9 cellular contexts compared by ENCODE assay signal in the genomic region with DNA sequence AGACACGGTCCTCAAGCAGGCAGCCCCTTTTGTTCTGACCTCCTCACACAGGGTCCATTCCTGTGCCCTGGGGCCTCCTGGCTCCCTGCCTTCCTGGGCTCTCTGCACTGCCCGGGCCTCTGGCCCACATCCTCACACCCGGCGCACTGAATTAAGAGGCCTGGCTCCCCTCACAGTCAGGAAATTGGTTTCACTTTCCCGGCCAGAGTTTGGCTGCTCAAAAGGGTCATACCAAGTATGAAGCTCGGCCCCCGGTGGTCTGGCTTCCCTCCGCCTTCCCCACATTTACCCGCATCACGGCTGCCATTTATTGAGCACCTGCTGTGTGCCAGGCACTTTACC.
A peak's percentile ranks its signal among the peaks of the same experiment; 100 is the strongest.
DNase-seq lines count a peak whose midpoint lies in the region; TF ChIP-seq lines count a peak whose summit lies in the region.
"Had no signal": no experiment of that assay in that cellular context is flagged by ENCODE, and none has a peak within 500 bp of the region (broad histone marks: within the 10 kb centered on the region; RNA-seq: fewer than 3 reads in every experiment).

No MANE protein-coding gene starts in this region.

- H3K4me1 ChIP-seq in fibroblast of lung (ENCODE audit: control insufficient read depth, extremely low read depth, insufficient read depth, low read length) (peaks cover 12% of the 10 kb centered on the region), muscle layer of duodenum (ENCODE audit: control insufficient read depth in 1 of 2, insufficient read depth in 2 of 2, low read length in 2 of 2) (peaks cover 13 to 49% of the 10 kb centered on the region in 2 donors)

- no peaks in the 10 kb centered on the region for H4K20me1 ChIP-seq in fibroblast of lung (ENCODE audit: control insufficient read depth, extremely low read depth, insufficient read depth, low read length)

- H3K36me3 ChIP-seq in fibroblast of lung (ENCODE audit: control insufficient read depth, insufficient read depth, low read length) (no peaks in the 10 kb centered on the region), muscle layer of duodenum (ENCODE audit: control insufficient read depth in 1 of 2, insufficient read depth in 2 of 2, low read length in 2 of 2) (peaks cover 0 to 3% of the 10 kb centered on the region in 2 donors)

- peaks cover 2% of the 10 kb centered on the region for H3K36me3 Mint-ChIP-seq in activated CD4-positive, alpha-beta memory T cell treated with anti-CD3 and anti-CD28 coated beads for 36 hours
- no peaks in the 10 kb centered on the region for H3K36me3 Mint-ChIP-seq in activated CD4-positive, alpha-beta memory T cell treated with anti-CD3 and anti-CD28 coated beads, Interleukin-2, amount 10 ng/mL, durations not matched to agents 7 days and 5 days (ENCODE audit: low read depth)

- peak overlapping the region; percentile 5 for H3K9ac ChIP-seq in fibroblast of lung (ENCODE audit: insufficient read depth, low read length)

- no peak overlapping the region for H3K27ac Mint-ChIP-seq in activated CD4-positive, alpha-beta memory T cell treated with anti-CD3 and anti-CD28 coated beads for 36 hours
- no peak overlapping the region for H3K27ac Mint-ChIP-seq in activated CD4-positive, alpha-beta memory T cell treated with anti-CD3 and anti-CD28 coated beads, Interleukin-2, amount 10 ng/mL, durations not matched to agents 7 days and 5 days

- H3K79me2 ChIP-seq in fibroblast of lung (ENCODE audit: control insufficient read depth, insufficient read depth, low read length) = no peaks in the 10 kb centered on the region

- H3K4me3 Mint-ChIP-seq in activated CD4-positive, alpha-beta memory T cell treated with anti-CD3 and anti-CD28 coated beads for 36 hours = peak overlapping the region; percentile 23
- H3K4me3 Mint-ChIP-seq in activated CD4-positive, alpha-beta memory T cell treated with anti-CD3 and anti-CD28 coated beads, Interleukin-2, amount 10 ng/mL, durations not matched to agents 7 days and 5 days = no peak overlapping the region

- H3K27me3 ChIP-seq in fibroblast of lung (ENCODE audit: control insufficient read depth, insufficient read depth, low read length) (no peaks in the 10 kb centered on the region), muscle layer of duodenum (ENCODE audit: low read depth, low read length) (no peaks in the 10 kb centered on the region)

- peaks cover 1% of the 10 kb centered on the region for H3K27me3 Mint-ChIP-seq in activated CD4-positive, alpha-beta memory T cell treated with anti-CD3 and anti-CD28 coated beads for 36 hours
- peaks cover 3% of the 10 kb centered on the region for H3K27me3 Mint-ChIP-seq in activated CD4-positive, alpha-beta memory T cell treated with anti-CD3 and anti-CD28 coated beads, Interleukin-2, amount 10 ng/mL, durations not matched to agents 7 days and 5 days

- H3K4me2 ChIP-seq in fibroblast of lung (ENCODE audit: extremely low read depth, insufficient read depth, low read length) = peak overlapping the region; percentile 17

- H3K9me3 ChIP-seq in fibroblast of lung (ENCODE audit: control insufficient read depth, insufficient read depth, low read depth, low read length) (no peaks in the 10 kb centered on the region), muscle layer of duodenum (ENCODE audit: control insufficient read depth in 1 of 2, low read length in 2 of 2) (no peaks in the 10 kb centered on the region)

- POLR2A ChIA-PET in activated CD4-positive, alpha-beta memory T cell treated with anti-CD3 and anti-CD28 coated beads for 36 hours (lab: Charles Lee) = no interaction called here
- POLR2A ChIA-PET in activated CD4-positive, alpha-beta memory T cell treated with anti-CD3 and anti-CD28 coated beads, Interleukin-2, amount 10 ng/mL, durations not matched to agents 7 days and 5 days (lab: Charles Lee) = no interaction called here

- no peak overlapping the region for H3K4me3 ChIP-seq in fibroblast of lung (replicated peaks in 1 of 4; ENCODE audit: control extremely low read depth in 1 of 4, insufficient read depth in 1 of 4, low read depth in 3 of 4, low read length in 4 of 4)
- peak overlapping the region in 1 of 2 donors; percentile 33 for H3K4me3 ChIP-seq in muscle layer of duodenum (ENCODE audit: low read depth in 1 of 2, low read length in 2 of 2)

- H3K27ac ChIP-seq in fibroblast of lung (ENCODE audit: insufficient read depth, low read length) = peak overlapping the region; percentile 48
- H3K27ac ChIP-seq in muscle layer of duodenum (ENCODE audit: low read length) = peak overlapping the region; percentile 88

- no peaks in the 10 kb centered on the region for H3K9me3 Mint-ChIP-seq in activated CD4-positive, alpha-beta memory T cell treated with anti-CD3 and anti-CD28 coated beads for 36 hours
- H3K9me3 Mint-ChIP-seq in activated CD4-positive, alpha-beta memory T cell treated with anti-CD3 and anti-CD28 coated beads, Interleukin-2, amount 10 ng/mL, durations not matched to agents 7 days and 5 days = no peaks in the 10 kb centered on the region

- peaks cover 13% of the 10 kb centered on the region for H3K4me1 Mint-ChIP-seq in activated CD4-positive, alpha-beta memory T cell treated with anti-CD3 and anti-CD28 coated beads for 36 hours (ENCODE audit: low read depth)
- H3K4me1 Mint-ChIP-seq in activated CD4-positive, alpha-beta memory T cell treated with anti-CD3 and anti-CD28 coated beads, Interleukin-2, amount 10 ng/mL, durations not matched to agents 7 days and 5 days = peaks cover 12% of the 10 kb centered on the region

- intact Hi-C loops in activated CD4-positive, alpha-beta memory T cell treated with anti-CD3 and anti-CD28 coated beads for 36 hours (cut with micrococcal nuclease) = no loop called here

- TF ChIP-seq CTCF in fibroblast of lung (conservative IDR thresholded peaks at IDR 0.05 in 1 of 2, IDR thresholded peaks at IDR 0.05 in 1 of 2; ENCODE audit: low read depth in 1 of 2, low read length in 2 of 2) = no peak

- no peak overlapping the region for H2AFZ ChIP-seq in fibroblast of lung (ENCODE audit: low read length)

- DNase-seq in activated CD4-positive, alpha-beta memory T cell treated with anti-CD3 and anti-CD28 coated beads for 36 hours = no peak
- no peak for DNase-seq in activated CD4-positive, alpha-beta memory T cell treated with anti-CD3 and anti-CD28 coated beads, Interleukin-2, amount 10 ng/mL, durations not matched to agents 7 days and 5 days
- DNase-seq in fibroblast of lung (ENCODE audit: low read depth in 2 of 2) (peak in 1 of 2 donors; percentile 49), ureter (ENCODE audit: low spot score) (peak; percentile 63), NCI-H2171 (lab: John Stamatoyannopoulos, UW) (no peak), NCI-H1694 (lab: John Stamatoyannopoulos, UW) (no peak)
- DNase-seq in activated naive CD4-positive, alpha-beta T cell treated with Interleukin-2 at 50 U/mL for 16 hours = no peak
- DNase-seq: stimulated activated CD4-positive, alpha-beta T cell treated with anti-CD3 and anti-CD28 coated beads, Interleukin-15, amount 100 ng/mL, for 24 hours had no signal

- CTCF ChIA-PET in activated CD4-positive, alpha-beta memory T cell treated with anti-CD3 and anti-CD28 coated beads for 36 hours (lab: Charles Lee) = interaction anchor here (1.4 kb wide), 1 partner anchor 51 kb away, joined by 5 read pairs; no protein-coding TSS in a partner anchor
- CTCF ChIA-PET in activated CD4-positive, alpha-beta memory T cell treated with anti-CD3 and anti-CD28 coated beads, Interleukin-2, amount 10 ng/mL, durations not matched to agents 7 days and 5 days (lab: Charles Lee) = no interaction called here
